Comparison of ENCODE assay signal across 8 cellular contexts in the genomic region with DNA sequence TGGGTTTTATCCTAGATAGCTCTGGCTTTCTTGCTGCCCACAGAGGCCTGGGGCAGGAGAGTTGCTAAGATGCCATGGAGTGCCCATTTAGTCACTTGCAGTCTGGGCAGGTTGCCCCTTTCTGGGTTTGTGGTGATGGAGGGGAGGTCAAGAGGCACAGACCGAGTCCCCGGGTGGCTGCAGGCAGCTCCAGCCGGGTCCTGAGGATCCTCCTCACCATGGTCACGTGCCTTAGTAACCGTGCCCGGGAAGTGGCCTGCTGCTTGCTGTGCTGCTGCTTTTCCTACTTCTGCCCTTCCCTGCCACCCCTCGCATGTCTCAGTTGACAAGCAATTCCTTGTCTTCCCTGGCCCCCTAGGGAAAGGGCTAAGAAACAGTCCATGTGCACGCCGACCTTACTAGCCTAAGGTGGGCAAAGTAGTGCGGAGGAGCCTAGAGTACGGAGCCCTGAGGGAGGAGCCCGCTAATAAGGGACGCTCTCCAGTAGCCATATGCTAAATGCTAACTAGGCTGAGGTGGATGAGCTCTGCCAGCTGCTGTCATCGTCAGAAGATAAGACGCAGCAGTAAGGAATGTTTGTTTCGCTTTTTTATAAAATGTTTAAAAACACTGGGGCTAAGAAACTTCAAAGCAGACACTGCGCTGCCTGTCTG. TPM values are rescaled to one million over a fixed set of nuclear protein-coding genes. Genes with fewer than 3 reads are reported as not detected.
DNase-seq lines count a peak whose midpoint lies in the region; ATAC-seq and TF ChIP-seq lines count a peak whose summit lies in the region.

No MANE protein-coding gene starts in this region.

- no peaks in the 10 kb centered on the region for H3K36me3 ChIP-seq in prostate gland

- H3K4me1 Mint-ChIP-seq in activated CD8-positive, alpha-beta T cell treated with anti-CD3 and anti-CD28 coated beads for 36 hours (ENCODE audit: low read depth), result peaks cover 8% of the 10 kb centered on the region

- POLR2A ChIA-PET in activated CD8-positive, alpha-beta T cell treated with anti-CD3 and anti-CD28 coated beads for 36 hours (lab: Charles Lee), result interaction anchor here (1.0 kb wide), 1 partner anchor 201 kb away, joined by 4 read pairs; a partner anchor contains a TSS

- no peak overlapping the region for H3K27ac Mint-ChIP-seq in activated CD8-positive, alpha-beta T cell treated with anti-CD3 and anti-CD28 coated beads for 36 hours

- H3K27ac ChIP-seq in prostate gland, result peak overlapping the region; percentile 79 to 84

- DNase-seq in activated CD8-positive, alpha-beta T cell treated with anti-CD3 and anti-CD28 coated beads for 36 hours, result no peak
- DNase-seq in left ventricle myocardium superior, result peak; percentile 70
- DNase-seq in prostate gland (ENCODE audit: low spot score), result peak; percentile 32
- DNase-seq in activated gamma-delta T cell (lab: John Stamatoyannopoulos, UW), result no peak
- DNase-seq in HPDE6-E6E7 (ENCODE audit: extremely low spot score), result no peak

- H3K4me3 Mint-ChIP-seq in activated CD8-positive, alpha-beta T cell treated with anti-CD3 and anti-CD28 coated beads for 36 hours, result peak overlapping the region; percentile 80

- no peaks in the 10 kb centered on the region for H3K36me3 Mint-ChIP-seq in activated CD8-positive, alpha-beta T cell treated with anti-CD3 and anti-CD28 coated beads for 36 hours (ENCODE audit: low read depth)

- no peaks in the 10 kb centered on the region for H3K9me3 ChIP-seq in prostate gland

- H3K4me3 ChIP-seq in GM12875 (ENCODE audit: low read depth, low read length) (peak overlapping the region; percentile 44), prostate gland (peak overlapping the region in 1 of 2 donors; percentile 13)

- intact Hi-C loops in activated CD8-positive, alpha-beta T cell treated with anti-CD3 and anti-CD28 coated beads for 36 hours (cut with micrococcal nuclease), result loop anchor here (5.0 to 10.0 kb wide), 2 partner anchors 201 to 239 kb away; a partner anchor contains a TSS
- intact Hi-C loops in left ventricle myocardium superior (cut with micrococcal nuclease), result loop anchor here (10.0 kb wide), 2 partner anchors 119 to 241 kb away; no protein-coding TSS in a partner anchor
- intact Hi-C loops in prostate gland (cut with DNase I), result loop anchor here (10.0 kb wide), 2 partner anchors 119 to 461 kb away; no protein-coding TSS in a partner anchor

- WGBS in prostate gland, result 13% methylated on average over 17 of the region's 17 CpGs

- ATAC-seq in activated CD8-positive, alpha-beta T cell treated with anti-CD3 and anti-CD28 coated beads for 36 hours, result no peak
- peak; percentile 80 for ATAC-seq in left ventricle myocardium superior
- no peak for ATAC-seq in HG02588 (IDR thresholded peaks at IDR 0.05; ENCODE audit: unreplicated experiment)
- no peak for ATAC-seq in GM18502 (IDR thresholded peaks at IDR 0.05; ENCODE audit: poor library complexity, unreplicated experiment)

- H3K9me3 Mint-ChIP-seq in activated CD8-positive, alpha-beta T cell treated with anti-CD3 and anti-CD28 coated beads for 36 hours, result no peaks in the 10 kb centered on the region

- H3K4me1 ChIP-seq in prostate gland (replicated peaks), result no peaks in the 10 kb centered on the region

- H3K27me3 Mint-ChIP-seq in activated CD8-positive, alpha-beta T cell treated with anti-CD3 and anti-CD28 coated beads for 36 hours, result no peaks in the 10 kb centered on the region

- no peak for TF ChIP-seq POLR2A in prostate gland (IDR thresholded peaks at IDR 0.05)

- TF ChIP-seq CTCF in GM12875 (IDR thresholded peaks at IDR 0.05; ENCODE audit: borderline replicate concordance, insufficient read depth, low read depth, low read length) (no peak), prostate gland (IDR thresholded peaks at IDR 0.05) (no peak)
- no peak for TF ChIP-seq CTCF in activated CD8-positive, alpha-beta T cell treated with anti-CD3 and anti-CD28 coated beads for 36 hours (IDR thresholded peaks at IDR 0.05)

- CTCF ChIA-PET in activated CD8-positive, alpha-beta T cell treated with anti-CD3 and anti-CD28 coated beads for 36 hours (lab: Charles Lee), result interaction anchor here (0.9 to 7.8 kb wide), 5 partner anchors 16 to 201 kb away, joined by 3 to 88 read pairs (median 47); a partner anchor contains a TSS

- no peaks in the 10 kb centered on the region for H3K27me3 ChIP-seq in prostate gland (replicated peaks; ENCODE audit: insufficient read depth)

RNA-seq across cellular contexts. Expression of a gene that starts 34.9 kb away (rescaled TPM):
- total RNA-seq in activated CD8-positive, alpha-beta T cell treated with anti-CD3 and anti-CD28 coated beads for 36 hours, result not detected
- total RNA-seq in left ventricle myocardium superior, result not detected
- total RNA-seq in prostate gland, result under 1 TPM in 1 of 2 donors, not detected in 1; 0.34 TPM

RNA-seq across cellular contexts. Expression of a gene that starts 43.3 kb away (rescaled TPM):
- not detected for total RNA-seq in activated CD8-positive, alpha-beta T cell treated with anti-CD3 and anti-CD28 coated beads for 36 hours
- total RNA-seq in left ventricle myocardium superior (not detected), prostate gland (1 to 10 TPM in 1 of 2 donors, under 1 TPM in 1; 0.80 to 1.4 TPM)

Comparison
In these comparisons a context has a peak if more than half of its experiments do, and no peak if none do; other contexts are left out.
1. DNase-seq: peak in left ventricle myocardium superior (single experiment) and prostate gland (single experiment); none in activated CD8-positive, alpha-beta T cell treated with anti-CD3 and anti-CD28 coated beads for 36 hours (single experiment), activated gamma-delta T cell (single experiment) and HPDE6-E6E7 (single experiment).